6 cellular contexts compared by ENCODE assay signal in genomic region chr4:3128058-3128457, GRCh38. TPM values are rescaled to one million over a fixed set of nuclear protein-coding genes. Genes with fewer than 3 reads are reported as not detected.
"Had no signal": no experiment of that assay in that cellular context is flagged by ENCODE, and none has a peak within 500 bp of the region (broad histone marks: within the 10 kb centered on the region; RNA-seq: fewer than 3 reads in every experiment).

No MANE protein-coding gene starts in this region.

- H3K27ac Mint-ChIP-seq: GM23338, H9 had no signal

- H3K4me2 ChIP-seq: GM23338 had no signal

- H3K4me1 Mint-ChIP-seq: GM23338, H9 had no signal

- ATAC-seq: GM23338 had no signal

- DNase-seq: H9, HCEC 1CT, IMR-90 had no signal

- H3K9me3 Mint-ChIP-seq: GM23338, H9 had no signal

- H3K4me3 ChIP-seq: GM23338 had no signal

- H2AFZ ChIP-seq: GM23338 had no signal

- H3K4me3 Mint-ChIP-seq: GM23338, H9 had no signal

RNA-seq across cellular contexts. Expression of gene HTT-AS, which starts 53.7 kb away (rescaled TPM):
- total RNA-seq: GM23338, H1, H9, HT-29, IMR-90 had no signal
